ENCODE assay signal across 1 cellular context in genomic region chr1:41580021-41580420, GRCh38.
TF ChIP-seq lines count a peak whose summit lies in the region.

No MANE protein-coding gene starts in this region.

TF ChIP-seq in GM12878, 131 proteins besides CTCF, POLR2A, EP300 and RAD21 (continued from another document):
- TF ChIP-seq YY1 (IDR thresholded peaks at IDR 0.05; ENCODE audit: low read depth, low read length) (no peak), DPF2 (IDR thresholded peaks at IDR 0.05) (no peak), SIN3A (IDR thresholded peaks at IDR 0.05; ENCODE audit: low read depth, low read length) (no peak)
